Comparison of ENCODE assay signal across 20 cellular contexts in the genomic region with DNA sequence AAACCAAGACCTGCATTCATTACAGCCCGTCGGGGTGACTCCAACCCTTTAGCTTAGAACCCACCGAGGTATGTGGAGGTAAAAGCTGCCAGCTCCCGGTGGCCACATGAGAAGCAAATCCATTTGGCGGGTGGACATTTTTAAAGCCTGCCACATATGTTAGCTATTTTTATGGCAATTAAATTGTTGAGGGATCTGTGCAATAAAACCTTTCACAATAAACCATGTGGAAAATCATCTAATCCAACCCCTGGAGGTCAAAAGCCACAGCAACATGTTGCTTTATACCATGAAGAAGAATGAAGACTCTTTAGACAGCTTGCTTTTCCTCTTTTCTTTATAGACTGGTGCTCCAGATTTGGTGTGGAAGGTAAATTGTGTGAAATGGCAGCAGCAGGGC.
"Had no signal": no experiment of that assay in that cellular context is flagged by ENCODE, and none has a peak within 500 bp of the region (broad histone marks: within the 10 kb centered on the region; RNA-seq: fewer than 3 reads in every experiment).

No MANE protein-coding gene starts in this region.

- H3K27ac ChIP-seq: esophagus squamous epithelium, heart left ventricle, spleen, tibial artery, upper lobe of left lung, vagina had no signal

- DNase-seq: dermis blood vessel endothelial cell; esophagus squamous epithelium; foreskin melanocyte; heart left ventricle; hippocampal formation; left colon; left ventricle myocardium superior; mesenchymal stem cell; midbrain; posterior cingulate gyrus; spleen; stimulated activated CD4-positive, alpha-beta T cell treated with anti-CD3 and anti-CD28 coated beads, Interleukin-15, amount 100 ng/mL, for 24 hours; stimulated activated CD4-positive, alpha-beta T cell treated with anti-CD3 and anti-CD28 coated beads, Interleukin-1b, Interleukin-23, amount 100 ng/mL, for 48 hours; stimulated activated CD4-positive, alpha-beta T cell treated with anti-CD3 and anti-CD28 coated beads, Interleukin-4, amount 100 ng/mL, for 24 hours; tibial artery; upper lobe of left lung had no signal

- H3K4me3 ChIP-seq: esophagus squamous epithelium, heart left ventricle, lung, spleen, tibial artery, upper lobe of left lung, vagina had no signal

- ATAC-seq: heart left ventricle; left colon; left ventricle myocardium superior; sciatic nerve; stimulated activated memory B cell treated with anti-CD40 and anti-IgM and Interleukin-4, amounts not matched to agents 10 μg/mL and 1 μg/mL and 100 μg/mL, for 72 hours had no signal

- H3K4me1 ChIP-seq: esophagus squamous epithelium, heart left ventricle, spleen, upper lobe of left lung, vagina had no signal

- H3K9me3 ChIP-seq: esophagus squamous epithelium, heart left ventricle, spleen, tibial artery, upper lobe of left lung, vagina had no signal

- H3K27me3 ChIP-seq: esophagus squamous epithelium, heart left ventricle, spleen, tibial artery, upper lobe of left lung, vagina had no signal

- H3K36me3 ChIP-seq: esophagus squamous epithelium, heart left ventricle, spleen, tibial artery, upper lobe of left lung, vagina had no signal
